Comparison of ENCODE assay signal across 5 cellular contexts in the genomic region with DNA sequence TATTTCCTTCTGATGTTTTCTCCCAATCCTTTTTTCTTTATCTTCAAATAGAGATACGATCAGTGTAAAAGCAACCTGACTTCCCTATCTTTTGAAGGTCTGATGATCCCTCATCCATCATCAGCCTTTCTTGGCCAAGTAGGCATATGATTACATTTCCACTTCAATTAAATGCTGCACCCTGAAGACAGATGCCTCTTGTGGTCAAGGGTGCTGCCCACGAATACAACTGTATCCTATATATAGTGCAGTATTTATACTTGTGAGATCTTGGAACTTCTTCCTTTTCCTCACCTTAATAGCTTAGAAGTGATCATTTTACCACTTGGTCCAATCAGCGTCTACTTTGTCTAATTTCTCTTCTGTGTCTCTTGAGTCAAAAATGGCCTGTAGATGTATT.
"Had no signal": no experiment of that assay in that cellular context is flagged by ENCODE, and none has a peak within 500 bp of the region (broad histone marks: within the 10 kb centered on the region; RNA-seq: fewer than 3 reads in every experiment).

No MANE protein-coding gene starts in this region.

- H3K9ac ChIP-seq: GM23248 had no signal

- H3K4me1 ChIP-seq: HAP-1 had no signal

- H3K9me3 Mint-ChIP-seq: HFFc6 had no signal

- H3K27ac Mint-ChIP-seq: HFFc6 had no signal

- H2AFZ ChIP-seq: GM23248 had no signal

- H3K4me3 Mint-ChIP-seq: HFFc6 had no signal

- H3K27ac ChIP-seq: GM23248 had no signal

- H3K4me3 ChIP-seq: GM23248, HAP-1, K562 had no signal

- H3K9me3 ChIP-seq: HAP-1 had no signal

- H3K36me3 ChIP-seq: HAP-1 had no signal

- DNase-seq: GM23248, GOT3, HFFc6 had no signal
